Comparison of ENCODE assay signal across 14 cellular contexts in genomic region chr18:3540805-3541548, GRCh38.
DNase-seq lines count a peak whose midpoint lies in the region; ATAC-seq and TF ChIP-seq lines count a peak whose summit lies in the region.
"Had no signal": no experiment of that assay in that cellular context is flagged by ENCODE, and none has a peak within 500 bp of the region (broad histone marks: within the 10 kb centered on the region; RNA-seq: fewer than 3 reads in every experiment).

No MANE protein-coding gene starts in this region.

- TF ChIP-seq POLR2A in upper lobe of left lung (IDR thresholded peaks at IDR 0.05), result no peak

- H3K27ac Mint-ChIP-seq in activated naive CD4-positive, alpha-beta T cell treated with anti-CD3 and anti-CD28 coated beads for 36 hours, result peak overlapping the region; percentile 66
- H3K27ac Mint-ChIP-seq in naive thymus-derived CD4-positive, alpha-beta T cell, result no peak overlapping the region
- H3K27ac Mint-ChIP-seq: IgD-negative memory B cell, memory B cell had no signal

- no peak for DNase-seq in activated naive CD4-positive, alpha-beta T cell treated with anti-CD3 and anti-CD28 coated beads for 36 hours
- no peak for DNase-seq in activated naive CD4-positive, alpha-beta T cell treated with Interleukin-2 at 50 U/mL for 16 hours
- DNase-seq in SW480 (ENCODE audit: low spot score), result peak; percentile 42
- peak; percentile 71 for DNase-seq in kidney tubule cell (ENCODE audit: low spot score)
- DNase-seq in upper lobe of left lung, result peak in 1 of 2 donors; percentile 28
- no peak for DNase-seq in naive thymus-derived CD4-positive, alpha-beta T cell
- DNase-seq: NCI-H146, SHP77, substantia nigra, T-helper 9 cell had no signal

- no peaks in the 10 kb centered on the region for H3K36me3 ChIP-seq in upper lobe of left lung
- H3K36me3 ChIP-seq in naive thymus-derived CD4-positive, alpha-beta T cell (ENCODE audit: control insufficient read depth in 2 of 3, insufficient read depth in 3 of 3, low read length in 3 of 3), result no peaks in the 10 kb centered on the region

- H3K4me1 Mint-ChIP-seq in activated naive CD4-positive, alpha-beta T cell treated with anti-CD3 and anti-CD28 coated beads for 36 hours (ENCODE audit: low read depth), result peaks cover 26% of the 10 kb centered on the region
- H3K4me1 Mint-ChIP-seq in naive thymus-derived CD4-positive, alpha-beta T cell, result peaks cover 0 to 5% (median 0%) of the 10 kb centered on the region in 7 donors

- no peak for TF ChIP-seq EP300 in upper lobe of left lung (IDR thresholded peaks at IDR 0.05)

- no peaks in the 10 kb centered on the region for H3K9me3 Mint-ChIP-seq in activated naive CD4-positive, alpha-beta T cell treated with anti-CD3 and anti-CD28 coated beads for 36 hours
- peaks cover 0 to 2% (median 0%) of the 10 kb centered on the region in 11 donors for H3K9me3 Mint-ChIP-seq in naive thymus-derived CD4-positive, alpha-beta T cell
- H3K9me3 Mint-ChIP-seq: memory B cell had no signal

- TF ChIP-seq CTCF in upper lobe of left lung (IDR thresholded peaks at IDR 0.05), result no peak

- POLR2A ChIA-PET in naive thymus-derived CD4-positive, alpha-beta T cell (lab: Charles Lee), result interaction anchor here (0.7 kb wide), 1 partner anchor 11 kb away, joined by 3 read pairs; no protein-coding TSS in a partner anchor

- no peaks in the 10 kb centered on the region for H3K36me3 Mint-ChIP-seq in activated naive CD4-positive, alpha-beta T cell treated with anti-CD3 and anti-CD28 coated beads for 36 hours (ENCODE audit: low read depth)
- no peaks in the 10 kb centered on the region for H3K36me3 Mint-ChIP-seq in naive thymus-derived CD4-positive, alpha-beta T cell
- H3K36me3 Mint-ChIP-seq: IgD-negative memory B cell, memory B cell had no signal

- peaks cover 0 to 4% (median 0%) of the 10 kb centered on the region in 4 donors for H3K4me1 ChIP-seq in upper lobe of left lung
- no peaks in the 10 kb centered on the region for H3K4me1 ChIP-seq in naive thymus-derived CD4-positive, alpha-beta T cell (ENCODE audit: control insufficient read depth in 2 of 2, insufficient read depth in 2 of 2, low read length in 2 of 2)

- intact Hi-C loops in activated naive CD4-positive, alpha-beta T cell treated with anti-CD3 and anti-CD28 coated beads for 36 hours (cut with micrococcal nuclease), result loop anchor here (1.0 kb wide), 7 partner anchors 15 to 102 kb away; no protein-coding TSS in a partner anchor
- intact Hi-C loops in naive thymus-derived CD4-positive, alpha-beta T cell (cut with micrococcal nuclease), result loop anchor here in 1 of 2 donors (5.0 kb wide), 1 partner anchor 44 kb away; no protein-coding TSS in a partner anchor

- H3K27ac ChIP-seq in upper lobe of left lung, result peak overlapping the region in 3 of 4 donors; percentile 2 to 28 (median 15)
- no peak overlapping the region for H3K27ac ChIP-seq in naive thymus-derived CD4-positive, alpha-beta T cell (ENCODE audit: low read depth, low read length)

- peaks cover 8% of the 10 kb centered on the region for H3K27me3 Mint-ChIP-seq in activated naive CD4-positive, alpha-beta T cell treated with anti-CD3 and anti-CD28 coated beads for 36 hours (ENCODE audit: low read depth)
- peaks cover 0 to 11% (median 0%) of the 10 kb centered on the region in 5 donors for H3K27me3 Mint-ChIP-seq in naive thymus-derived CD4-positive, alpha-beta T cell
- H3K27me3 Mint-ChIP-seq: memory B cell had no signal

- CTCF ChIA-PET in activated naive CD4-positive, alpha-beta T cell treated with anti-CD3 and anti-CD28 coated beads for 36 hours (lab: Charles Lee), result interaction anchor here (0.6 to 1.6 kb wide), 8 partner anchors 12 to 79 kb away, joined by 3 to 5 read pairs (median 4); no protein-coding TSS in a partner anchor
- CTCF ChIA-PET in naive thymus-derived CD4-positive, alpha-beta T cell (lab: Charles Lee), result no interaction called here

- no peak overlapping the region for H3K4me3 ChIP-seq in upper lobe of left lung
- no peak overlapping the region for H3K4me3 ChIP-seq in naive thymus-derived CD4-positive, alpha-beta T cell (ENCODE audit: low read length)

- peak; percentile 59 to 64 for ATAC-seq in upper lobe of left lung (ENCODE audit: low FRiP score in 2 of 2)
- no peak for ATAC-seq in GM21515 (IDR thresholded peaks at IDR 0.05; ENCODE audit: unreplicated experiment)
- ATAC-seq in naive thymus-derived CD4-positive, alpha-beta T cell, result no peak
- no peak for ATAC-seq in SK-N-SH treated with all-trans-retinoic acid at 6 μM for 48 hours

- 61 to 64% methylated on average over 6 of the region's 6 CpGs for WGBS in upper lobe of left lung, 2 donors

- H3K27me3 ChIP-seq in upper lobe of left lung, result no peaks in the 10 kb centered on the region
- no peaks in the 10 kb centered on the region for H3K27me3 ChIP-seq in naive thymus-derived CD4-positive, alpha-beta T cell (ENCODE audit: control insufficient read depth in 2 of 2, insufficient read depth in 2 of 2, low read length in 2 of 2)

- H3K9me3 ChIP-seq in upper lobe of left lung, result no peaks in the 10 kb centered on the region
- no peaks in the 10 kb centered on the region for H3K9me3 ChIP-seq in naive thymus-derived CD4-positive, alpha-beta T cell (ENCODE audit: control insufficient read depth in 2 of 3, low read length in 3 of 3)

- no peak overlapping the region for H3K4me3 Mint-ChIP-seq in activated naive CD4-positive, alpha-beta T cell treated with anti-CD3 and anti-CD28 coated beads for 36 hours
- no peak overlapping the region for H3K4me3 Mint-ChIP-seq in naive thymus-derived CD4-positive, alpha-beta T cell
- H3K4me3 Mint-ChIP-seq: IgD-negative memory B cell, memory B cell had no signal

TF ChIP-seq in SK-N-SH treated with all-trans-retinoic acid at 6 μM for 48 hours, 23 proteins besides CTCF, POLR2A, EP300 and RAD21:
- TF ChIP-seq TSHZ2 (CRISPR knock-in tag; IDR thresholded peaks at IDR 0.05) (no peak), GLIS3 (CRISPR knock-in tag; IDR thresholded peaks at IDR 0.05) (no peak), ZFP30 (CRISPR knock-in tag; IDR thresholded peaks at IDR 0.05) (no peak), TOX (CRISPR knock-in tag; IDR thresholded peaks at IDR 0.05; ENCODE audit: borderline replicate concordance) (no peak), RARB (CRISPR knock-in tag; IDR thresholded peaks at IDR 0.05) (no peak), TCF4 (CRISPR knock-in tag; IDR thresholded peaks at IDR 0.05; ENCODE audit: borderline replicate concordance) (no peak), BACH2 (CRISPR knock-in tag; IDR thresholded peaks at IDR 0.05; ENCODE audit: borderline replicate concordance) (no peak), PPARA (CRISPR knock-in tag; IDR thresholded peaks at IDR 0.05; ENCODE audit: borderline replicate concordance) (no peak), OSR1 (CRISPR knock-in tag; IDR thresholded peaks at IDR 0.05) (no peak), ZNF8 (CRISPR knock-in tag; IDR thresholded peaks at IDR 0.05) (no peak), CSRNP3 (CRISPR knock-in tag; IDR thresholded peaks at IDR 0.05) (no peak), ISL1 (CRISPR knock-in tag; IDR thresholded peaks at IDR 0.05) (no peak), ESRRG (CRISPR knock-in tag; IDR thresholded peaks at IDR 0.05) (no peak)

Comparison
In these comparisons a context has a peak if more than half of its experiments do, and no peak if none do; other contexts are left out.
1. DNase-seq: peak in SW480 (single experiment) and kidney tubule cell (single experiment); none in activated naive CD4-positive, alpha-beta T cell treated with anti-CD3 and anti-CD28 coated beads for 36 hours (single experiment), activated naive CD4-positive, alpha-beta T cell treated with Interleukin-2 at 50 U/mL for 16 hours (single experiment) and naive thymus-derived CD4-positive, alpha-beta T cell (0 of 9).
2. ATAC-seq: peak in upper lobe of left lung (2 of 2); none in GM21515 (single experiment), naive thymus-derived CD4-positive, alpha-beta T cell (single experiment) and SK-N-SH treated with all-trans-retinoic acid at 6 μM for 48 hours (single experiment).